12 cellular contexts compared by ENCODE assay signal in genomic region chr16:12498077-12498476, GRCh38.
"Had no signal": no experiment of that assay in that cellular context is flagged by ENCODE, and none has a peak within 500 bp of the region (broad histone marks: within the 10 kb centered on the region; RNA-seq: fewer than 3 reads in every experiment).

No MANE protein-coding gene starts in this region.

- H3K4me1 ChIP-seq: ascending aorta, colonic mucosa, right atrium auricular region, suprapubic skin had no signal

- DNase-seq: activated CD4-positive, alpha-beta memory T cell treated with anti-CD3 and anti-CD28 coated beads, Interleukin-2, amount 10 ng/mL, durations not matched to agents 7 days and 5 days; activated gamma-delta T cell treated with Interleukin-2 at 50 U/mL for 16 hours; activated T-cell treated with anti-CD3 and anti-CD28 coated beads, Interleukin-2, amount 50 U/mL, for 48 hours; colonic mucosa; effector memory CD4-positive, alpha-beta T cell; heart left ventricle had no signal

- H3K36me3 ChIP-seq: ascending aorta, cardiac muscle cell, colonic mucosa, heart left ventricle, right atrium auricular region, suprapubic skin had no signal

- ATAC-seq: heart left ventricle had no signal

- H3K4me3 Mint-ChIP-seq: activated CD4-positive, alpha-beta memory T cell treated with anti-CD3 and anti-CD28 coated beads, Interleukin-2, amount 10 ng/mL, durations not matched to agents 7 days and 5 days; neural crest cell had no signal

- H3K4me2 ChIP-seq: smooth muscle cell had no signal

- H3K27ac ChIP-seq: ascending aorta, cardiac muscle cell, colonic mucosa, heart left ventricle, right atrium auricular region, suprapubic skin had no signal

- H3K27ac Mint-ChIP-seq: activated CD4-positive, alpha-beta memory T cell treated with anti-CD3 and anti-CD28 coated beads, Interleukin-2, amount 10 ng/mL, durations not matched to agents 7 days and 5 days had no signal

- H3K27me3 ChIP-seq: ascending aorta, cardiac muscle cell, colonic mucosa, heart left ventricle, right atrium auricular region, suprapubic skin had no signal

- H3K9me3 Mint-ChIP-seq: activated CD4-positive, alpha-beta memory T cell treated with anti-CD3 and anti-CD28 coated beads, Interleukin-2, amount 10 ng/mL, durations not matched to agents 7 days and 5 days; neural crest cell had no signal

- H3K9me3 ChIP-seq: ascending aorta, colonic mucosa, heart left ventricle, right atrium auricular region, suprapubic skin had no signal

- H3K4me3 ChIP-seq: ascending aorta, cardiac muscle cell, colonic mucosa, heart left ventricle, right atrium auricular region, smooth muscle cell, suprapubic skin had no signal

- H3K27me3 Mint-ChIP-seq: activated CD4-positive, alpha-beta memory T cell treated with anti-CD3 and anti-CD28 coated beads, Interleukin-2, amount 10 ng/mL, durations not matched to agents 7 days and 5 days had no signal
